8 cellular contexts compared by ENCODE assay signal in the genomic region with DNA sequence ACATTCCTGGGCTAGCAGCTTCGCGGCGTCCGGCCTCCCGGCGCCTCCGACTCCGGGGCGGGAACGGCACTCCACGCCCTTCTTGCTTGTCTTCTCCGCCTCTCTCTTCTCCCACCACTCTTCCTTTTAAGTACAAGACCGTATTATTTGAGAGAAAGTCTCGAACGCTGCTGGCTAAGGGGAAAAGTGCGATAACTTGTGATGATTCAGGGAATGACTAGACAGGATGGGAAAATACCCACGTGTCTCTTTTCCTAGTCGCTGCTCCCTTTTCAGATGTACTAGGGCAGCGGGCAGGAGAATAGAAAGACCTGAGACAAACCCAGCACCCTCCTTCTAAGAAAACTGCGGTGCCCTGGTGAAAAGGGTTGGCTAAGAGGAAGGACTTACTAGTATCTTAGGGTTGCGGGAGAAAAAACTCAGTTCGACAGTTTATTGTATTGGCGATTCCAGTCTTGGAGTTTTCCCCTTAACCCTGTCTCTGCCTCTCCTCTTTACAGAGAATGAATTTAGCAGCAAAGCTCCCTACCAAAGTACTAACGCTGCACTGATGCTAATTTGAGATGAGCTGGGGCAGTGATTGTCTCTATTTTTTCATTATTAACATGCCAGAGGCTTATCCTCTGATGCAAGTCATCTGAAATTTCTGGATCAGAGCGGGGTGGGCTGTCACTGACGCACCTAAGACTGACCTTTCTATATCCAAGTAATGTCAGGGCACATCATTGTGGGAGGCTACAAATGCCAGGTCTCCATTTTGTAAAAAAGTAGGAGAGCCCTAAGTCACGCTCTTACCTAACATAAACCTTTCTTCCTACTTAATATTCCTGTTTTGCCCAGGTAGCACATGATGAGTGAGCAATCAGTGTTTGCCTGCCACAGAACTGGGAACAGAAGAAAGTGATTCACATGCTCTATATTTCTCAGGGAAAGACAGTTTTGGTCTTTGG.
A peak's percentile ranks its signal among the peaks of the same experiment; 100 is the strongest.
DNase-seq lines count a peak whose midpoint lies in the region; ATAC-seq and TF ChIP-seq lines count a peak whose summit lies in the region.

No MANE protein-coding gene starts in this region.

- H3K4me3 ChIP-seq in LNCaP clone FGC (ENCODE audit: low read depth, low read length) (peak overlapping the region; percentile 58), adipocyte (ENCODE audit: low read length) (peak overlapping the region; percentile 86)

- ATAC-seq in HG02588 (IDR thresholded peaks at IDR 0.05; ENCODE audit: unreplicated experiment) = no peak

- no peak for TF ChIP-seq CTCF in LNCaP clone FGC (IDR thresholded peaks at IDR 0.05; ENCODE audit: control insufficient read depth, extremely low read depth, insufficient read depth)

- no peaks in the 10 kb centered on the region for H3K36me3 ChIP-seq in adipocyte (ENCODE audit: control insufficient read depth, insufficient read depth, low read length, severe bottlenecking)

- peak overlapping the region; percentile 79 for H3K9ac ChIP-seq in adipocyte (ENCODE audit: low read length)

- no peaks in the 10 kb centered on the region for H3K27me3 ChIP-seq in adipocyte (replicated peaks; ENCODE audit: control insufficient read depth, insufficient read depth, low read length)

- H3K4me1 ChIP-seq in adipocyte (ENCODE audit: control insufficient read depth, insufficient read depth, low read length) = peaks cover 8% of the 10 kb centered on the region

- DNase-seq in EH (ENCODE audit: low read depth) = peak; percentile 94
- DNase-seq in LNCaP clone FGC (ENCODE audit: low read depth) = no peak
- peak; percentile 65 for DNase-seq in adipocyte (ENCODE audit: low read depth)
- peak; percentile 79 for DNase-seq in hepatic stellate cell (ENCODE audit: low spot score)
- DNase-seq in retina = peak; percentile 77
- no peak for DNase-seq in NCI-H1436 treated with DMSO at 0.1 percent for 48 hours (lab: John Stamatoyannopoulos, UW)
- DNase-seq in cortex of kidney (lab: John Stamatoyannopoulos, UW) = no peak

- H3K9me3 ChIP-seq in adipocyte (ENCODE audit: control insufficient read depth, low read length) = no peaks in the 10 kb centered on the region

Comparison
In these comparisons a context has a peak if more than half of its experiments do, and no peak if none do; other contexts are left out.
1. DNase-seq: peak in EH (single experiment), adipocyte (single experiment), hepatic stellate cell (single experiment) and retina (single experiment); none in LNCaP clone FGC (single experiment), NCI-H1436 treated with DMSO at 0.1 percent for 48 hours (single experiment) and cortex of kidney (single experiment).